In genomic region chr11:6249822-6250555, GRCh38 we compare ENCODE assay signal across 6 cellular contexts. TPM values are rescaled to one million over a fixed set of nuclear protein-coding genes. Genes with fewer than 3 reads are reported as not detected.
DNase-seq lines count a peak whose midpoint lies in the region; TF ChIP-seq lines count a peak whose summit lies in the region.

No MANE protein-coding gene starts in this region.

- CTCF ChIA-PET in HEK293 (lab: Yijun Ruan, JAX), result interaction anchor here (0.6 to 6.0 kb wide), 19 partner anchors 9 to 240 kb away, joined by 3 to 113 read pairs (median 7); partner anchors contain the start of genes CAVIN3, CCKBR and CNGA4

- in situ Hi-C loops in astrocyte of the spinal cord (cut with HindIII; ENCODE audit: low sequenced_read_pairs), result no loop called here

- no peaks in the 10 kb centered on the region for H3K4me1 ChIP-seq in HEK293 (ENCODE audit: control insufficient read depth, insufficient read depth, low read length)

- POLR2A ChIA-PET in HEK293 (lab: Yijun Ruan, JAX), result interaction anchor here (2.5 kb wide), 1 partner anchor 15 kb away, joined by 16 read pairs; the partner anchor contains the start of gene FHIP1B

- no peaks in the 10 kb centered on the region for H3K9me3 ChIP-seq in HEK293 (ENCODE audit: control insufficient read depth, insufficient read depth, low read depth, low read length)

- peak; percentile 77 for DNase-seq in astrocyte of the spinal cord (ENCODE audit: low read depth, low spot score)
- DNase-seq in occipital lobe (lab: John Stamatoyannopoulos, UW), result peak; percentile 74
- no peak for DNase-seq in stimulated activated CD8-positive, alpha-beta memory T cell treated with anti-CD3 and anti-CD28 coated beads, Interleukin-4, amount 100 ng/mL, for 48 hours
- DNase-seq in activated gamma-delta T cell treated with Interleukin-2 at 50 U/mL for 16 hours, result no peak
- DNase-seq in GM19240 (ENCODE audit: insufficient read length, low spot score), result no peak

- H3K27ac ChIP-seq in HEK293 (ENCODE audit: extremely low read depth, low read depth, low read length), result no peak overlapping the region

- H3K4me3 ChIP-seq in HEK293 (ENCODE audit: low read depth, low read length) (no peak overlapping the region), astrocyte of the spinal cord (ENCODE audit: low read depth, low read length) (no peak overlapping the region)

- no peaks in the 10 kb centered on the region for H3K36me3 ChIP-seq in HEK293 (ENCODE audit: control insufficient read depth in 2 of 2, insufficient read depth in 1 of 2, low read length in 2 of 2)

- TF ChIP-seq CTCF in HEK293 (tag by site-specific recombination; IDR thresholded peaks at IDR 0.05) (no peak), astrocyte of the spinal cord (IDR thresholded peaks at IDR 0.05; ENCODE audit: low read depth, low read length) (no peak)

TF ChIP-seq in HEK293, 187 proteins besides CTCF, POLR2A, EP300 and RAD21:
- TF ChIP-seq PRDM1 (tag by site-specific recombination; IDR thresholded peaks at IDR 0.05) (0 out of 2 replicates have a peak, but pooled peaks have one; percentile 16), ZNF2 (tag by site-specific recombination; IDR thresholded peaks at IDR 0.05) (no peak), ZNF335 (tag by site-specific recombination; conservative IDR thresholded peaks at IDR 0.05) (peak; percentile 65), PRDM10 (tag by site-specific recombination; IDR thresholded peaks at IDR 0.05) (peak; percentile 47)

RNA-seq across cellular contexts. Expression of gene CCKBR, which starts 9.6 kb away (rescaled TPM):
- 5.3 TPM for total RNA-seq in occipital lobe

RNA-seq across cellular contexts. Expression of gene CNGA4, which starts 11.1 kb away (rescaled TPM):
- 0.31 TPM for total RNA-seq in occipital lobe

RNA-seq across cellular contexts. Expression of gene FHIP1B, which starts 15.6 kb away (rescaled TPM):
- total RNA-seq in occipital lobe, result 19.8 TPM

RNA-seq across cellular contexts. Expression of gene C11orf42, which starts 44.6 kb away (rescaled TPM):
- not detected for total RNA-seq in occipital lobe

RNA-seq across cellular contexts. Expression of gene OR52W1, which starts 51.0 kb away (rescaled TPM):
- not detected for total RNA-seq in occipital lobe

Comparison
In these comparisons a context has a peak if more than half of its experiments do, and no peak if none do; other contexts are left out.
1. DNase-seq: peak in astrocyte of the spinal cord (single experiment) and occipital lobe (single experiment); none in stimulated activated CD8-positive, alpha-beta memory T cell treated with anti-CD3 and anti-CD28 coated beads, Interleukin-4, amount 100 ng/mL, for 48 hours (single experiment), activated gamma-delta T cell treated with Interleukin-2 at 50 U/mL for 16 hours (single experiment) and GM19240 (single experiment).